9 cellular contexts compared by ENCODE assay signal in the genomic region with DNA sequence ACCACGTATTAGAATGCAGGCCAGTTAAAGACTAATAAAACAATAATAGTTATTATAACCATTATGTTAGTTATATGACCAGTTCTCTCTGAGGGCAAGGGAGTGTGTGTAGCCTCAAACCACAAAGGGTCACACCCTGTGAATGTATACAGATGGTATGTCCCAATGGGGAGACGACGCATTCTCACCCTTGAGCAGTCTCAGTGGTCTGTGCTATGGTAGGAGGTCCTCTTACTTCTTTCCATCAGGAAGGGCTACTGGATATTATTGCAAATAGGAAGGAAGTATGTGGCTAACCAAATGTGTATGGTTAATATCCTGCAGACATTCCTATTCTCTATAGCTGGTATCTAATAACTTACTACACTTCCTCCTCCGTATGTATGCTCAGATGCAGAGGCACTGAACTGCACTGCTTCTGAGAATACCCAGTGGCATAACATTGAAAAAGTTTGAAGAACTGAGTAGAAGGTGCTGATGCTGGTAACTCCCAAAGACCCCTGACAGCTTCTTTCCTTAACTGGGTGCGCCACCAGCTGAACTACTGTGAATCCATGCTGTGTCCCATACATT.
A peak's percentile ranks its signal among the peaks of the same experiment; 100 is the strongest.
DNase-seq lines count a peak whose midpoint lies in the region; ATAC-seq and TF ChIP-seq lines count a peak whose summit lies in the region.
"Had no signal": no experiment of that assay in that cellular context is flagged by ENCODE, and none has a peak within 500 bp of the region (broad histone marks: within the 10 kb centered on the region; RNA-seq: fewer than 3 reads in every experiment).

No MANE protein-coding gene starts in this region.

- ATAC-seq in GM21529 (IDR thresholded peaks at IDR 0.05; ENCODE audit: unreplicated experiment) = peak; percentile 33
- ATAC-seq in HG03521 (IDR thresholded peaks at IDR 0.05; ENCODE audit: unreplicated experiment) = peak; percentile 34
- ATAC-seq in esophagus mucosa = peak; percentile 55

- no peak for TF ChIP-seq CTCF in GM12865 (IDR thresholded peaks at IDR 0.05; ENCODE audit: insufficient read depth, low read depth, low read length, missing control alignments)

- DNase-seq in GM12865 (ENCODE audit: low read depth) = peak; percentile 71
- DNase-seq in mucosa of gallbladder (ENCODE audit: low spot score) = no peak
- no peak for DNase-seq in inferior parietal cortex (ENCODE audit: extremely low spot score)
- no peak for DNase-seq in central memory CD4-positive, alpha-beta T cell
- no peak for DNase-seq in ecto neural progenitor cell (ENCODE audit: low spot score)
- DNase-seq: CD4-positive, alpha-beta T cell had no signal

- H3K4me3 ChIP-seq in GM12865 (ENCODE audit: low read depth, low read length) = no peak overlapping the region
